1 cellular context compared by ENCODE assay signal in the genomic region with DNA sequence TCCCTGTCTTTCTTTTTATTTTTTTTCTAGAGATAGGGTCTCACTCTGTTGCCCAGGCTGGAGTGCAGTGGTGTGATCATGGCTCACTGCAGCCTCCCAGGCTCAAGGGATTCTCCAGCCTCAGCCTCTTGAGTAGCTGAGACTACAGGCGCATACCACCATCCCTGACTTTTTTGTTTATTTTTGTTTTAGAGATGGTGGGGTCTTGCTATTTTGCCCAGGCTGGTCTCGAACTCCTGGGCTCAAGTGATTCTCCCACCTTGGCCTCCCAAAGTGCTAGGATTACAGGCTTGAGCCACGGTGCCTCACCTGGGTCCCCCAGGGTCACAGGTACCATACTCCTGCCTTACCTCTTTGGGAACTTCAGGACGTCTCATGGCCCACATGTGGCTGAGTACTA. TPM values are rescaled to one million over a fixed set of nuclear protein-coding genes. Genes with fewer than 3 reads are reported as not detected.
"Had no signal": no experiment of that assay in that cellular context is flagged by ENCODE, and none has a peak within 500 bp of the region (broad histone marks: within the 10 kb centered on the region; RNA-seq: fewer than 3 reads in every experiment).

No MANE protein-coding gene starts in this region.

RNA-seq across cellular contexts. Expression of gene FZD9, which starts 3.0 kb away (rescaled TPM):
- total RNA-seq: HT1080 had no signal
